In the genomic region with DNA sequence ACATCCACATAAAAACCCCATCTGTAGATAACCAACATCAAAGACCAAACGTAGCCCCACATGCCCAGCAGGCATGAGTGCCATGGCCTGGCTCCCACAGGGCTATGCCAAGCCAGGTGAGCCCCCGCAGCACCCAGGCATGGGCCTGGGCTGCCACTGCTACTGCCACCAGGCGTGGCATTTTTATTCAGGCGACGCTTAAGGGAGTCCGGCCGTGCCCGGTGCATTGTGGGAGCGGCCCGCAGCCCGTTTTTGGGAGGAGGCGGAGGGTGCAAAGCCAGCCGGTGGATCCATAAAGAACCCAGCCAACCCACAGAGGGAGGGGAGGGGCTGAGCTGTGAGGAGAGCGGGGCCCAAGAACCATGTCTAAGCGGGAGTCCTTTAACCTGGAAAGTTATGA, we compare ENCODE assay signal across 28 cellular contexts.
"Had no signal": no experiment of that assay in that cellular context is flagged by ENCODE, and none has a peak within 500 bp of the region (broad histone marks: within the 10 kb centered on the region; RNA-seq: fewer than 3 reads in every experiment).

No MANE protein-coding gene starts in this region.

- H3K27me3 ChIP-seq: suprapubic skin, testis, thyroid gland, tibial artery, transverse colon, upper lobe of left lung, upper lobe of right lung, uterus, vagina had no signal

- H3K9me3 Mint-ChIP-seq: stimulated activated naive CD8-positive, alpha-beta T cell treated with anti-CD3 and anti-CD28 coated beads, Interleukin-15, amount 100 ng/mL, for 72 hours; stimulated activated naive CD8-positive, alpha-beta T cell treated with anti-CD3 and anti-CD28 coated beads, Interleukin-15, Interleukin-2, amounts not matched to agents 100 ng/mL and 50 ng/mL, for 24 hours; type B pancreatic cell had no signal

- ATAC-seq: stimulated activated effector memory CD8-positive, alpha-beta T cell treated with anti-CD3 and anti-CD28 coated beads, Interleukin-12 subunit alpha, Interleukin-12 subunit beta, amount 100 ng/mL, for 72 hours; stimulated activated memory B cell treated with anti-CD40 and anti-IgM and Interleukin-4, amounts not matched to agents 10 μg/mL and 1 μg/mL and 100 μg/mL, for 72 hours; stimulated activated naive B cell treated with anti-CD40 and anti-IgM and Interleukin-4, amounts not matched to agents 10 μg/mL and 1 μg/mL and 100 μg/mL, for 72 hours; stimulated activated naive CD8-positive, alpha-beta T cell treated with anti-CD3 and anti-CD28 coated beads, Interleukin-15, amount 100 ng/mL, for 72 hours; stimulated activated naive CD8-positive, alpha-beta T cell treated with anti-CD3 and anti-CD28 coated beads, Interleukin-15, Interleukin-2, amounts not matched to agents 100 U/mL and 50 U/mL, for 24 hours; upper lobe of right lung had no signal

- H3K4me1 Mint-ChIP-seq: stimulated activated effector memory CD8-positive, alpha-beta T cell treated with anti-CD3 and anti-CD28 coated beads, Interleukin-12 subunit alpha, Interleukin-12 subunit beta, amount 100 ng/mL, for 72 hours; stimulated activated memory B cell treated with anti-CD40 and anti-IgM and Interleukin-4, amounts not matched to agents 10 μg/mL and 1 μg/mL and 100 μg/mL, for 72 hours; stimulated activated naive CD8-positive, alpha-beta T cell treated with anti-CD3 and anti-CD28 coated beads, Interleukin-15, amount 100 ng/mL, for 72 hours had no signal

- H3K36me3 Mint-ChIP-seq: stimulated activated effector memory CD8-positive, alpha-beta T cell treated with anti-CD3 and anti-CD28 coated beads, Interleukin-12 subunit alpha, Interleukin-12 subunit beta, amount 100 ng/mL, for 72 hours; stimulated activated memory B cell treated with anti-CD40 and anti-IgM and Interleukin-4, amounts not matched to agents 10 μg/mL and 1 μg/mL and 100 μg/mL, for 72 hours; stimulated activated naive B cell treated with anti-CD40 and anti-IgM and Interleukin-4, amounts not matched to agents 10 μg/mL and 1 μg/mL and 100 μg/mL, for 72 hours; type B pancreatic cell had no signal

- H3K27ac Mint-ChIP-seq: stimulated activated effector memory CD8-positive, alpha-beta T cell treated with anti-CD3 and anti-CD28 coated beads, Interleukin-12 subunit alpha, Interleukin-12 subunit beta, amount 100 ng/mL, for 72 hours; stimulated activated memory B cell treated with anti-CD40 and anti-IgM and Interleukin-4, amounts not matched to agents 10 μg/mL and 1 μg/mL and 100 μg/mL, for 72 hours; stimulated activated naive B cell treated with anti-CD40 and anti-IgM and Interleukin-4, amounts not matched to agents 10 μg/mL and 1 μg/mL and 100 μg/mL, for 72 hours; stimulated activated naive CD8-positive, alpha-beta T cell treated with anti-CD3 and anti-CD28 coated beads, Interleukin-15, amount 100 ng/mL, for 72 hours; stimulated activated naive CD8-positive, alpha-beta T cell treated with anti-CD3 and anti-CD28 coated beads, Interleukin-15, Interleukin-2, amounts not matched to agents 100 ng/mL and 50 ng/mL, for 24 hours; type B pancreatic cell had no signal

- DNase-seq: stimulated activated CD4-positive, alpha-beta T cell treated with anti-CD3 and anti-CD28 coated beads, Interleukin-2, amount 100 ng/mL, for 48 hours; stimulated activated CD4-positive, alpha-beta T cell treated with anti-CD3 and anti-CD28 coated beads, Interleukin-4, amount 100 ng/mL, for 1 hour; stimulated activated CD4-positive, alpha-beta T cell treated with anti-CD3 and anti-CD28 coated beads, Interleukin-4, amount 100 ng/mL, for 24 hours; stimulated activated CD4-positive, alpha-beta T cell treated with anti-CD3 and anti-CD28 coated beads, Interleukin-4, amount 100 ng/mL, for 4 hours; stimulated activated CD8-positive, alpha-beta memory T cell treated with anti-CD3 and anti-CD28 coated beads, Interleukin-4, amount 100 ng/mL, for 48 hours; stimulated activated naive B cell treated with anti-CD40 and anti-IgM and Interleukin-4, amounts not matched to agents 10 μg/mL and 1 μg/mL and 100 μg/mL, for 72 hours; stimulated activated naive CD4-positive, alpha-beta T cell; stimulated activated naive CD4-positive, alpha-beta T cell treated with Interleukin-2 at 50 U/mL for 16 hours; stimulated activated naive CD8-positive, alpha-beta T cell treated with anti-CD3 and anti-CD28 coated beads, Interleukin-15, amount 100 ng/mL, for 72 hours; stimulated activated naive CD8-positive, alpha-beta T cell treated with anti-CD3 and anti-CD28 coated beads, Interleukin-15, Interleukin-2, amounts not matched to agents 100 U/mL and 50 U/mL, for 24 hours; stomach; substantia nigra; testis; thyroid gland; tibial artery; transverse colon; trophoblast cell; upper lobe of right lung; uterus had no signal

- H3K27me3 Mint-ChIP-seq: stimulated activated memory B cell treated with anti-CD40 and anti-IgM and Interleukin-4, amounts not matched to agents 10 μg/mL and 1 μg/mL and 100 μg/mL, for 72 hours; stimulated activated naive CD8-positive, alpha-beta T cell treated with anti-CD3 and anti-CD28 coated beads, Interleukin-15, amount 100 ng/mL, for 72 hours; stimulated activated naive CD8-positive, alpha-beta T cell treated with anti-CD3 and anti-CD28 coated beads, Interleukin-15, Interleukin-2, amounts not matched to agents 100 ng/mL and 50 ng/mL, for 24 hours; type B pancreatic cell had no signal

- H3K27ac ChIP-seq: stomach, suprapubic skin, testis, thoracic aorta, thyroid gland, tibial artery, tibial nerve, transverse colon, upper lobe of left lung, upper lobe of right lung, uterus, vagina had no signal

- H3K9me3 ChIP-seq: suprapubic skin, testis, thoracic aorta, thyroid gland, tibial artery, tibial nerve, transverse colon, upper lobe of left lung, upper lobe of right lung, uterus, vagina had no signal

- H3K4me3 Mint-ChIP-seq: stimulated activated effector memory CD8-positive, alpha-beta T cell treated with anti-CD3 and anti-CD28 coated beads, Interleukin-12 subunit alpha, Interleukin-12 subunit beta, amount 100 ng/mL, for 72 hours; stimulated activated memory B cell treated with anti-CD40 and anti-IgM and Interleukin-4, amounts not matched to agents 10 μg/mL and 1 μg/mL and 100 μg/mL, for 72 hours; stimulated activated naive B cell treated with anti-CD40 and anti-IgM and Interleukin-4, amounts not matched to agents 10 μg/mL and 1 μg/mL and 100 μg/mL, for 72 hours; stimulated activated naive CD8-positive, alpha-beta T cell treated with anti-CD3 and anti-CD28 coated beads, Interleukin-15, amount 100 ng/mL, for 72 hours; stimulated activated naive CD8-positive, alpha-beta T cell treated with anti-CD3 and anti-CD28 coated beads, Interleukin-15, Interleukin-2, amounts not matched to agents 100 ng/mL and 50 ng/mL, for 24 hours; type B pancreatic cell had no signal
